28 cellular contexts compared by ENCODE assay signal in genomic region chr3:135916310-135916709, GRCh38.
"Had no signal": no experiment of that assay in that cellular context is flagged by ENCODE, and none has a peak within 500 bp of the region (broad histone marks: within the 10 kb centered on the region; RNA-seq: fewer than 3 reads in every experiment).

No MANE protein-coding gene starts in this region.

- ATAC-seq: effector memory CD8-positive, alpha-beta T cell; left colon; lower lobe of right lung; naive thymus-derived CD8-positive, alpha-beta T cell; sciatic nerve; stimulated activated effector memory CD8-positive, alpha-beta T cell treated with anti-CD3 and anti-CD28 coated beads, Interleukin-12 subunit alpha, Interleukin-12 subunit beta, amount 100 ng/mL, for 72 hours; upper lobe of right lung had no signal

- H3K9me3 Mint-ChIP-seq: effector memory CD8-positive, alpha-beta T cell; naive thymus-derived CD8-positive, alpha-beta T cell; nephron progenitor cell; stimulated activated effector memory CD8-positive, alpha-beta T cell treated with anti-CD3 and anti-CD28 coated beads, Interleukin-12 subunit alpha, Interleukin-12 subunit beta, amount 100 ng/mL, for 72 hours; stimulated activated naive CD8-positive, alpha-beta T cell treated with anti-CD3 and anti-CD28 coated beads, Interleukin-15, Interleukin-2, amounts not matched to agents 100 ng/mL and 50 ng/mL, for 24 hours had no signal

- FAIRE-seq: endometrium, islet of Langerhans had no signal

- H3K27ac Mint-ChIP-seq: effector memory CD8-positive, alpha-beta T cell; naive thymus-derived CD8-positive, alpha-beta T cell; nephron progenitor cell; stimulated activated effector memory CD8-positive, alpha-beta T cell treated with anti-CD3 and anti-CD28 coated beads, Interleukin-12 subunit alpha, Interleukin-12 subunit beta, amount 100 ng/mL, for 72 hours; stimulated activated naive CD8-positive, alpha-beta T cell treated with anti-CD3 and anti-CD28 coated beads, Interleukin-15, Interleukin-2, amounts not matched to agents 100 ng/mL and 50 ng/mL, for 24 hours had no signal

- H3K27me3 Mint-ChIP-seq: stimulated activated naive CD8-positive, alpha-beta T cell treated with anti-CD3 and anti-CD28 coated beads, Interleukin-15, Interleukin-2, amounts not matched to agents 100 ng/mL and 50 ng/mL, for 24 hours had no signal

- H3K9me3 ChIP-seq: esophagus squamous epithelium, heart right ventricle, lower lobe of right lung, ovary, right atrium auricular region, suprapubic skin, transverse colon, upper lobe of right lung, uterus had no signal

- H3K4me1 Mint-ChIP-seq: naive thymus-derived CD8-positive, alpha-beta T cell; stimulated activated effector memory CD8-positive, alpha-beta T cell treated with anti-CD3 and anti-CD28 coated beads, Interleukin-12 subunit alpha, Interleukin-12 subunit beta, amount 100 ng/mL, for 72 hours had no signal

- H3K4me3 ChIP-seq: esophagus squamous epithelium, heart right ventricle, lower lobe of right lung, ovary, right atrium auricular region, suprapubic skin, transverse colon, upper lobe of right lung, uterus had no signal

- H3K27me3 ChIP-seq: esophagus squamous epithelium, heart right ventricle, ovary, right atrium auricular region, suprapubic skin, transverse colon, upper lobe of right lung, uterus had no signal

- H3K27ac ChIP-seq: esophagus squamous epithelium, heart right ventricle, lower lobe of right lung, ovary, right atrium auricular region, suprapubic skin, transverse colon, upper lobe of right lung, uterus had no signal

- H3K4me1 ChIP-seq: lower lobe of right lung, right atrium auricular region, transverse colon, upper lobe of right lung, uterus had no signal

- DNase-seq: cortex of kidney; effector memory CD8-positive, alpha-beta T cell; erythroblast; esophagus squamous epithelium; foreskin melanocyte; glutamatergic neuron; heart right ventricle; hippocampal formation; kidney glomerular epithelial cell; left colon; left ventricle myocardium superior; lower lobe of right lung; naive thymus-derived CD8-positive, alpha-beta T cell; nephron progenitor cell; occipital lobe; ovary; stimulated activated CD4-positive, alpha-beta T cell treated with anti-CD3 and anti-CD28 coated beads, Interleukin-2, amount 100 ng/mL, for 24 hours; stimulated activated CD4-positive, alpha-beta T cell treated with anti-CD3 and anti-CD28 coated beads, Interleukin-4, amount 100 ng/mL, for 24 hours; transverse colon; upper lobe of right lung; uterus had no signal

- H3K36me3 ChIP-seq: esophagus squamous epithelium, heart right ventricle, lower lobe of right lung, ovary, right atrium auricular region, suprapubic skin, transverse colon, upper lobe of right lung, uterus had no signal

- H3K36me3 Mint-ChIP-seq: naive thymus-derived CD8-positive, alpha-beta T cell; stimulated activated effector memory CD8-positive, alpha-beta T cell treated with anti-CD3 and anti-CD28 coated beads, Interleukin-12 subunit alpha, Interleukin-12 subunit beta, amount 100 ng/mL, for 72 hours had no signal

- H3K4me3 Mint-ChIP-seq: effector memory CD8-positive, alpha-beta T cell; naive thymus-derived CD8-positive, alpha-beta T cell; nephron progenitor cell; stimulated activated effector memory CD8-positive, alpha-beta T cell treated with anti-CD3 and anti-CD28 coated beads, Interleukin-12 subunit alpha, Interleukin-12 subunit beta, amount 100 ng/mL, for 72 hours; stimulated activated naive CD8-positive, alpha-beta T cell treated with anti-CD3 and anti-CD28 coated beads, Interleukin-15, Interleukin-2, amounts not matched to agents 100 ng/mL and 50 ng/mL, for 24 hours had no signal
